Comparison of ENCODE assay signal across 1 cellular context in the genomic region with DNA sequence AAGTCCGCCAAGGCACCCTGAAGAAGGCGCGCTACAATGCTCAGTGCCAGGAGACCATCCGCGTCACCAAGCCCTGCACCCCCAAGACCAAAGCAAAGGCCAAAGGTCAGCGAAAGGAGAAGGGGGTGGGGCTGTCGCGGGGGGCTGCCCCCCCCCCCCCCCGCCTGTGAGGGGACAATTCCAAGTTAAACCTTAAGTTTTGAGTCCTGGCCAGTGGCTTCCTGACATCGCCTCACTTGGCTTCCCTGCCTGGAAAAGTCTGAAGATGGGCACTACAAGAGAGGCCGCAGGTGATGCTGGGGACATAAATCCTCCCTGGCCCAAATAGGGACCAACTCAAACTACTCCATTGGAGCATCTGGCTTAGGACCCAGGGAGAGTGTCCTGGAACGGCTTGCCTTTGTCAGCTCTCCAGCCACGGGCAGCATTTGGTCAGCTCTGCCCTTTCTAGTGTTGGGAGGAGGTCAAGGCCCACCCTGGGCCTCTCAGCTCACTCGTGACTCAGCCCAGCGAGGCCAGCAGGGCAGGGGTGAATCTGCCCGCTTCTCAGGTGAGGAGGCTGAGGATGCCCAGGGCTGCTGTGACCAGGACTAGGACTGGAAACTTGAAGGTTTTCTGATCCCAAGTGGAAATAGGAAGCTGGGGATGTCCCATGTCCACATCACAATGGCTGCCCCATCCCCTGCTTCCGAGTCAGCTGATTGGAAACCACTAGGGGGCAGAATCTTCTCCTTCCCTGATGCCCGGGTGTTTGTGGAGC.
TF ChIP-seq lines count a peak whose summit lies in the region.

No MANE protein-coding gene starts in this region.

TF ChIP-seq in SK-N-SH treated with all-trans-retinoic acid at 6 μM for 48 hours, 23 proteins besides CTCF, POLR2A, EP300 and RAD21 (continued from another document):
- TF ChIP-seq, protein P1, sequence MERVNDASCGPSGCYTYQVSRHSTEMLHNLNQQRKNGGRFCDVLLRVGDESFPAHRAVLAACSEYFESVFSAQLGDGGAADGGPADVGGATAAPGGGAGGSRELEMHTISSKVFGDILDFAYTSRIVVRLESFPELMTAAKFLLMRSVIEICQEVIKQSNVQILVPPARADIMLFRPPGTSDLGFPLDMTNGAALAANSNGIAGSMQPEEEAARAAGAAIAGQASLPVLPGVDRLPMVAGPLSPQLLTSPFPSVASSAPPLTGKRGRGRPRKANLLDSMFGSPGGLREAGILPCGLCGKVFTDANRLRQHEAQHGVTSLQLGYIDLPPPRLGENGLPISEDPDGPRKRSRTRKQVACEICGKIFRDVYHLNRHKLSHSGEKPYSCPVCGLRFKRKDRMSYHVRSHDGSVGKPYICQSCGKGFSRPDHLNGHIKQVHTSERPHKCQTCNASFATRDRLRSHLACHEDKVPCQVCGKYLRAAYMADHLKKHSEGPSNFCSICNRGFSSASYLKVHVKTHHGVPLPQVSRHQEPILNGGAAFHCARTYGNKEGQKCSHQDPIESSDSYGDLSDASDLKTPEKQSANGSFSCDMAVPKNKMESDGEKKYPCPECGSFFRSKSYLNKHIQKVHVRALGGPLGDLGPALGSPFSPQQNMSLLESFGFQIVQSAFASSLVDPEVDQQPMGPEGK (CRISPR knock-in tag; IDR thresholded peaks at IDR 0.05; ENCODE audit: borderline replicate concordance) = no peak
- TF ChIP-seq SNAI2 (CRISPR knock-in tag; IDR thresholded peaks at IDR 0.05) (no peak), TOX (CRISPR knock-in tag; IDR thresholded peaks at IDR 0.05; ENCODE audit: borderline replicate concordance) (no peak), RARB (CRISPR knock-in tag; IDR thresholded peaks at IDR 0.05) (no peak), OSR1 (CRISPR knock-in tag; IDR thresholded peaks at IDR 0.05) (no peak), ZNF565 (CRISPR knock-in tag; conservative IDR thresholded peaks at IDR 0.05; ENCODE audit: low read depth) (no peak), ZNF70 (CRISPR knock-in tag; IDR thresholded peaks at IDR 0.05) (no peak), ESRRG (CRISPR knock-in tag; IDR thresholded peaks at IDR 0.05) (no peak), TCF4 (CRISPR knock-in tag; IDR thresholded peaks at IDR 0.05; ENCODE audit: borderline replicate concordance) (no peak), ZFP3 (CRISPR knock-in tag; IDR thresholded peaks at IDR 0.05) (no peak), PPARA (CRISPR knock-in tag; IDR thresholded peaks at IDR 0.05; ENCODE audit: borderline replicate concordance) (no peak)
